ENCODE assay signal across 8 cellular contexts in the genomic region with DNA sequence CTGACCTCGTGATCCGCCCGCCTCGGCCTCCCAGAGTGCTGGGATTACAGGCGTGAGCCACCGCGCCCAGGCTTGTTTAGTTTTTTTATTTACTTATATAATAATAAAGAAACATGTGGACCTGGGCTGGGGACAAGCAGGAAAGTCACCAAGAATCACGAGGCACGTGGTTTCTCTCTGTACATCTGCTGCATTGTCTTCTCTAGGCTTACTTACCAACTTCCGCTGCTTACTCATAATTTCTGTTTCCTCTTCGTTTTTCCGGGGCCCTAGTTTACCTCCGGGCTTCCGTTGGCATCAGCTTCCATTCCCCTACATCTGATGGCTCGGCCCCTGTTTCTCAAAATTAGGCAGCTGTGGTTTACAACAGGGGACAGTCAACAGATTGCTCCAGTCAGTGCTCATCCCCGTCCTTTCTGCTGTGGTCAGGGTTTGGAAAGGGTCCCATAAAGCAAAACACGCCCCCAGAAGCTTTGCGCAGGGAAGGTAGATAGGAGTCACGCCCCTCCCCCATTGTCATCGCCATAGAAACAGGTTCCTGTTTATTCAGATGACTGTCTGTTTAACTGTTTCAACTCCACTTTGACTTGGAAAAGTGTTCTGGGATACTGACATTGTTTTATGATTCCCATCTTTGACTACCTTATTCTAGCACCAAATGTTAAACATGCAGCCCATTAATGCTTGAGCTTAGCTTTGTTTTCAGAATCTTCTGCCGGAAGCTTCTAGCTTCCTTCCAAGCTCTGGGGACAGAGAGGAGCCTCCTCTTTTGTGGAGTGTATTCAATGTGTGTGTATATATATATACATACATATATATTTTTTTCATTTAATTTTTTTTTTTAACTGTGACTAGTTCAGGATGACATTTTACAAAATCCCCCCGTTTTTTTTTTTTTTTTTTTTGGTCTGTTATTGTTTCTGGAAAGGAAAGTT. TPM values are rescaled to one million over a fixed set of nuclear protein-coding genes. Genes with fewer than 3 reads are reported as not detected.
DNase-seq lines count a peak whose midpoint lies in the region; ATAC-seq and TF ChIP-seq lines count a peak whose summit lies in the region.

No MANE protein-coding gene starts in this region.

- no peaks in the 10 kb centered on the region for H3K27me3 Mint-ChIP-seq in activated naive CD4-positive, alpha-beta T cell treated with anti-CD3 and anti-CD28 coated beads, Interleukin-2, amount 10 ng/mL, durations not matched to agents 7 days and 5 days

- DNase-seq in GM13976 (ENCODE audit: low spot score), result peak; percentile 40
- DNase-seq in SK-N-SH, result peak; percentile 7
- DNase-seq in activated naive CD4-positive, alpha-beta T cell treated with anti-CD3 and anti-CD28 coated beads, Interleukin-2, amount 10 ng/mL, durations not matched to agents 7 days and 5 days, result peak; percentile 87
- peak; percentile 81 for DNase-seq in right atrium auricular region (ENCODE audit: low spot score)

- H3K79me2 ChIP-seq in SK-N-SH (ENCODE audit: insufficient read depth), result no peaks in the 10 kb centered on the region

- H3K36me3 ChIP-seq in SK-N-SH (replicated peaks in 1 of 2; ENCODE audit: control insufficient read depth in 1 of 2, insufficient read depth in 2 of 2, low read length in 1 of 2) (no peaks in the 10 kb centered on the region), right atrium auricular region (no peaks in the 10 kb centered on the region), skeletal muscle tissue (ENCODE audit: control insufficient read depth in 3 of 3, insufficient read depth in 3 of 3, low read length in 3 of 3) (no peaks in the 10 kb centered on the region)

- peak overlapping the region; percentile 55; the same call in 1 of the 2 replicates for H3K4me2 ChIP-seq in SK-N-SH

- TF ChIP-seq RAD21 in SK-N-SH (IDR thresholded peaks at IDR 0.05; ENCODE audit: low read length), result no peak

- peak overlapping the region; percentile 72 for H3K4me3 Mint-ChIP-seq in activated naive CD4-positive, alpha-beta T cell treated with anti-CD3 and anti-CD28 coated beads, Interleukin-2, amount 10 ng/mL, durations not matched to agents 7 days and 5 days

- H3K9me3 Mint-ChIP-seq in activated naive CD4-positive, alpha-beta T cell treated with anti-CD3 and anti-CD28 coated beads, Interleukin-2, amount 10 ng/mL, durations not matched to agents 7 days and 5 days, result peaks cover 16% of the 10 kb centered on the region

- no peak for TF ChIP-seq EP300 in SK-N-SH (IDR thresholded peaks at IDR 0.05; ENCODE audit: borderline replicate concordance in 1 of 2, low read depth in 1 of 2, low read length in 1 of 2)

- H3K4me3 ChIP-seq in SK-N-SH (ENCODE audit: low read depth in 2 of 2, low read length in 1 of 2) (peak overlapping the region; percentile 35; a peak in 2 of 4 replicates), right atrium auricular region (peak overlapping the region in 1 of 2 donors; percentile 20), skeletal muscle tissue (ENCODE audit: low read length in 3 of 3) (peak overlapping the region; percentile 39 to 64 (median 60))

- no peaks in the 10 kb centered on the region for H3F3A ChIP-seq in SK-N-SH (replicated peaks; ENCODE audit: insufficient read depth)

- no peaks in the 10 kb centered on the region for H4K20me1 ChIP-seq in SK-N-SH (ENCODE audit: insufficient read depth)

- peak overlapping the region in 1 of 2 experiments; percentile 44; a peak in 1 of 4 replicates for H3K27ac ChIP-seq in SK-N-SH (ENCODE audit: low read depth in 2 of 2, low read length in 1 of 2)
- peak overlapping the region; percentile 56 to 69 for H3K27ac ChIP-seq in right atrium auricular region
- H3K27ac ChIP-seq in skeletal muscle tissue (ENCODE audit: low read depth, low read length), result peak overlapping the region; percentile 15

- H3K36me3 Mint-ChIP-seq in activated naive CD4-positive, alpha-beta T cell treated with anti-CD3 and anti-CD28 coated beads, Interleukin-2, amount 10 ng/mL, durations not matched to agents 7 days and 5 days, result peaks cover 17% of the 10 kb centered on the region

- H3K4me1 ChIP-seq in SK-N-SH (ENCODE audit: control insufficient read depth in 1 of 2, insufficient read depth in 2 of 2, low read depth in 1 of 2, low read length in 1 of 2) (no peaks in the 10 kb centered on the region), right atrium auricular region (no peaks in the 10 kb centered on the region), skeletal muscle tissue (ENCODE audit: control insufficient read depth in 3 of 3, insufficient read depth in 3 of 3, low read length in 3 of 3) (no peaks in the 10 kb centered on the region)

- H3K27ac Mint-ChIP-seq in activated naive CD4-positive, alpha-beta T cell treated with anti-CD3 and anti-CD28 coated beads, Interleukin-2, amount 10 ng/mL, durations not matched to agents 7 days and 5 days, result peak overlapping the region; percentile 98

- no peak overlapping the region for H3K9ac ChIP-seq in SK-N-SH
- H3K9ac ChIP-seq in skeletal muscle tissue (ENCODE audit: low read depth in 1 of 3, low read length in 3 of 3), result peak overlapping the region in 1 of 3 donors; percentile 40

- TF ChIP-seq CTCF in GM13976 (IDR thresholded peaks at IDR 0.05; ENCODE audit: borderline replicate concordance, control extremely low read depth, extremely low read depth, insufficient read depth, missing control alignments) (no peak), SK-N-SH (IDR thresholded peaks at IDR 0.05) (no peak), right atrium auricular region (IDR thresholded peaks at IDR 0.05) (no peak)

- H3K27me3 ChIP-seq in SK-N-SH (ENCODE audit: insufficient read depth) (no peaks in the 10 kb centered on the region; the same call in 1 of the 2 replicates), right atrium auricular region (no peaks in the 10 kb centered on the region), skeletal muscle tissue (ENCODE audit: control insufficient read depth in 3 of 3, insufficient read depth in 3 of 3, low read length in 3 of 3) (no peaks in the 10 kb centered on the region)

- POLR2A ChIA-PET in SK-N-SH (lab: Yijun Ruan, JAX), result no interaction called here

- H3K9me3 ChIP-seq in SK-N-SH, result no peaks in the 10 kb centered on the region
- no peaks in the 10 kb centered on the region for H3K9me3 ChIP-seq in right atrium auricular region
- no peaks in the 10 kb centered on the region for H3K9me3 ChIP-seq in skeletal muscle tissue (ENCODE audit: control insufficient read depth in 3 of 3, low read length in 3 of 3)

- H3K4me1 Mint-ChIP-seq in activated naive CD4-positive, alpha-beta T cell treated with anti-CD3 and anti-CD28 coated beads, Interleukin-2, amount 10 ng/mL, durations not matched to agents 7 days and 5 days, result peaks cover 29% of the 10 kb centered on the region

- WGBS in SK-N-SH (ENCODE audit: low lambda C conversion rate), result 12% methylated on average over 22 of the region's 22 CpGs

- H3K9me2 ChIP-seq in SK-N-SH, result no peaks in the 10 kb centered on the region

- H2AFZ ChIP-seq in SK-N-SH (ENCODE audit: low read depth), result peak overlapping the region; percentile 96

- CTCF ChIA-PET in SK-N-SH (lab: Yijun Ruan, JAX), result no interaction called here
- CTCF ChIA-PET in activated naive CD4-positive, alpha-beta T cell treated with anti-CD3 and anti-CD28 coated beads, Interleukin-2, amount 10 ng/mL, durations not matched to agents 7 days and 5 days (lab: Charles Lee), result interaction anchor here (1.0 to 2.4 kb wide), 6 partner anchors 32 to 105 kb away, joined by 3 to 8 read pairs (median 4); a partner anchor contains a TSS

- in situ Hi-C loops in GM13976 (cut with MboI; ENCODE audit: low sequenced_read_pairs, unreplicated experiment), result no loop called here

- ATAC-seq in HG02973 (IDR thresholded peaks at IDR 0.05; ENCODE audit: unreplicated experiment), result peak; percentile 49
- no peak for ATAC-seq in HG03025 (IDR thresholded peaks at IDR 0.05; ENCODE audit: low FRiP score, unreplicated experiment)
- no peak for ATAC-seq in GM21360 (IDR thresholded peaks at IDR 0.05; ENCODE audit: unreplicated experiment)

TF ChIP-seq in SK-N-SH, 30 proteins besides CTCF, POLR2A, EP300 and RAD21:
- TF ChIP-seq TAF1 (IDR thresholded peaks at IDR 0.05; ENCODE audit: borderline replicate concordance, low read depth, low read length) (no peak), FOXM1 (IDR thresholded peaks at IDR 0.05; ENCODE audit: low read depth) (no peak), GABPA (IDR thresholded peaks at IDR 0.05; ENCODE audit: low read depth) (0 out of 2 replicates have a peak, but pooled peaks have one; percentile 28), RFX5 (IDR thresholded peaks at IDR 0.05; ENCODE audit: low read length) (no peak), NRF1 (IDR thresholded peaks at IDR 0.05; ENCODE audit: low read depth, low read length) (no peak), RCOR1 (IDR thresholded peaks at IDR 0.05; ENCODE audit: low read length) (no peak)
- TF ChIP-seq, protein P1, sequence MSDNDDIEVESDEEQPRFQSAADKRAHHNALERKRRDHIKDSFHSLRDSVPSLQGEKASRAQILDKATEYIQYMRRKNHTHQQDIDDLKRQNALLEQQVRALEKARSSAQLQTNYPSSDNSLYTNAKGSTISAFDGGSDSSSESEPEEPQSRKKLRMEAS (IDR thresholded peaks at IDR 0.05; ENCODE audit: low read depth), result peak; percentile 61; the same call in 1 of the 2 replicates

RNA-seq across cellular contexts. Expression of a gene that starts 32.0 kb away (rescaled TPM):
- 0.12 and 0.19 TPM in 2 replicates for polyA plus RNA-seq in SK-N-SH (2012; rRNA removed)
- 0.16 and 0.22 TPM in 2 replicates for polyA plus RNA-seq in SK-N-SH (2012; cell fraction: cytosol; rRNA removed)
- polyA plus RNA-seq in SK-N-SH (2012; cell fraction: nucleus; rRNA removed), result 0.20 and 0.48 TPM in 2 replicates
- 100 to 1,000 TPM in 1 of 2 donors, 10 to 100 TPM in 1; 74.7 to 132 TPM for total RNA-seq in right atrium auricular region
- total RNA-seq in skeletal muscle tissue, result 60.0 TPM

RNA-seq across cellular contexts. Expression of a gene that starts 50.7 kb away (rescaled TPM):
- polyA plus RNA-seq in SK-N-SH (2012; rRNA removed), result 159 and 173 TPM in 2 replicates
- 133 and 135 TPM in 2 replicates for polyA plus RNA-seq in SK-N-SH (2012; cell fraction: cytosol; rRNA removed)
- 156 and 252 TPM in 2 replicates for polyA plus RNA-seq in SK-N-SH (2012; cell fraction: nucleus; rRNA removed)
- total RNA-seq in right atrium auricular region, result 100 to 1,000 TPM; 119 to 208 TPM
- total RNA-seq in skeletal muscle tissue, result 41.8 TPM

Comparison
In these comparisons a context has a peak if more than half of its experiments do, and no peak if none do; other contexts are left out.
1. DNase-seq: peak in every context shown above with its lines; median percentile 87 in activated naive CD4-positive, alpha-beta T cell treated with anti-CD3 and anti-CD28 coated beads, Interleukin-2, amount 10 ng/mL, durations not matched to agents 7 days and 5 days; 81 in right atrium auricular region; 40 in GM13976; 7 in SK-N-SH.